In genomic region chr9:95047452-95048224, GRCh38 we compare ENCODE assay signal across 9 cellular contexts.
DNase-seq lines count a peak whose midpoint lies in the region; ATAC-seq and TF ChIP-seq lines count a peak whose summit lies in the region.
"Had no signal": no experiment of that assay in that cellular context is flagged by ENCODE, and none has a peak within 500 bp of the region (broad histone marks: within the 10 kb centered on the region; RNA-seq: fewer than 3 reads in every experiment).

No MANE protein-coding gene starts in this region.

- no peaks in the 10 kb centered on the region for H3K9me3 ChIP-seq in CD4-positive, alpha-beta memory T cell (ENCODE audit: control insufficient read depth in 1 of 2, low read length in 2 of 2)
- H3K9me3 ChIP-seq in MG63 (no peaks in the 10 kb centered on the region), endodermal cell (ENCODE audit: control insufficient read depth, low read length) (no peaks in the 10 kb centered on the region), ovary (no peaks in the 10 kb centered on the region)

- no peak for DNase-seq in CD4-positive, alpha-beta memory T cell
- DNase-seq in MG63 (no peak), endodermal cell (peak; percentile 40), ovary (no peak), NCI-H510A (lab: John Stamatoyannopoulos, UW) (no peak), sciatic nerve (ENCODE audit: low spot score) (no peak), NCI-H2196 treated with DMSO at 0.1 percent for 48 hours (lab: John Stamatoyannopoulos, UW; ENCODE audit: unreplicated experiment) (no peak)
- DNase-seq: NCI-H1694 had no signal

- H3K36me3 ChIP-seq in CD4-positive, alpha-beta memory T cell (ENCODE audit: insufficient read depth, low read length), result no peaks in the 10 kb centered on the region
- H3K36me3 ChIP-seq in MG63 (peaks cover 24% of the 10 kb centered on the region), endodermal cell (ENCODE audit: control insufficient read depth, insufficient read depth, low read length) (no peaks in the 10 kb centered on the region), ovary (no peaks in the 10 kb centered on the region)

- peaks cover 13% of the 10 kb centered on the region for H3K4me1 ChIP-seq in CD4-positive, alpha-beta memory T cell (ENCODE audit: insufficient read depth, low read length)
- H3K4me1 ChIP-seq in endodermal cell (ENCODE audit: control insufficient read depth, insufficient read depth, low read length), result peaks cover 4% of the 10 kb centered on the region
- peaks cover 11% of the 10 kb centered on the region for H3K4me1 ChIP-seq in ovary (ENCODE audit: insufficient read depth)

- H3K27me3 Mint-ChIP-seq in CD4-positive, alpha-beta memory T cell, result peaks cover 3 to 12% of the 10 kb centered on the region in 2 donors
- H3K27me3 Mint-ChIP-seq in endodermal cell (ENCODE audit: insufficient read depth), result peaks cover 29% of the 10 kb centered on the region

- no peak overlapping the region for H3K9ac ChIP-seq in endodermal cell (ENCODE audit: extremely low read depth, low read length, poor library complexity, severe bottlenecking)

- no peaks in the 10 kb centered on the region for H3K9me3 Mint-ChIP-seq in CD4-positive, alpha-beta memory T cell
- H3K9me3 Mint-ChIP-seq in endodermal cell, result no peaks in the 10 kb centered on the region

- H3K4me1 Mint-ChIP-seq in CD4-positive, alpha-beta memory T cell, result peaks cover 6 to 17% (median 8%) of the 10 kb centered on the region in 4 donors
- peaks cover 44% of the 10 kb centered on the region for H3K4me1 Mint-ChIP-seq in endodermal cell

- TF ChIP-seq EP300 in ovary (IDR thresholded peaks at IDR 0.05), result no peak

- TF ChIP-seq POLR2A in ovary (IDR thresholded peaks at IDR 0.05), result no peak

- peak overlapping the region in 5 of 8 donors; percentile 64 to 86 (median 83) for H3K4me3 Mint-ChIP-seq in CD4-positive, alpha-beta memory T cell
- H3K4me3 Mint-ChIP-seq in endodermal cell, result peak overlapping the region; percentile 72

- H3K27ac Mint-ChIP-seq in CD4-positive, alpha-beta memory T cell, result no peak overlapping the region
- no peak overlapping the region for H3K27ac Mint-ChIP-seq in endodermal cell

- POLR2A ChIA-PET in CD4-positive, alpha-beta memory T cell (lab: Charles Lee; ENCODE audit: partially characterized antibody), result interaction anchor here (1.0 kb wide), 1 partner anchor 10 kb away, joined by 3 read pairs; no protein-coding TSS in a partner anchor

- CTCF ChIA-PET in CD4-positive, alpha-beta memory T cell (lab: Charles Lee; ENCODE audit: partially characterized antibody), result no interaction called here

- H3K36me3 Mint-ChIP-seq in CD4-positive, alpha-beta memory T cell, result peaks cover 0 to 6% of the 10 kb centered on the region in 2 donors
- peaks cover 4% of the 10 kb centered on the region for H3K36me3 Mint-ChIP-seq in endodermal cell (ENCODE audit: low read depth)

- 29% methylated on average over 2 of the region's 3 CpGs; no CpG with 5 or more reads in 1 of the 2 experiments for WGBS in endodermal cell (ENCODE audit: insufficient coverage in 1 of 2, insufficient read length in 1 of 2), 2 experiments
- 30 to 47% (median 37%) methylated on average over 3 of the region's 3 CpGs for WGBS in ovary, 3 donors

- H3K27ac ChIP-seq in CD4-positive, alpha-beta memory T cell (ENCODE audit: low read depth, low read length), result no peak overlapping the region
- no peak overlapping the region for H3K27ac ChIP-seq in endodermal cell (ENCODE audit: low read depth, low read length)
- H3K27ac ChIP-seq in ovary, result peak overlapping the region in 1 of 2 donors; percentile 69

- TF ChIP-seq CTCF in endodermal cell (conservative IDR thresholded peaks at IDR 0.05) (no peak), ovary (IDR thresholded peaks at IDR 0.05) (no peak)

- peaks cover 8% of the 10 kb centered on the region for H3K27me3 ChIP-seq in CD4-positive, alpha-beta memory T cell (ENCODE audit: insufficient read depth, low read length)
- H3K27me3 ChIP-seq in MG63, result no peaks in the 10 kb centered on the region
- H3K27me3 ChIP-seq in endodermal cell (ENCODE audit: control insufficient read depth, insufficient read depth, low read length, poor library complexity, severe bottlenecking), result peaks cover 7% of the 10 kb centered on the region
- no peaks in the 10 kb centered on the region for H3K27me3 ChIP-seq in ovary

- intact Hi-C loops in CD4-positive, alpha-beta memory T cell (cut with micrococcal nuclease), result no loop called here
- intact Hi-C loops in ovary (cut with DNase I), result no loop called here
- intact Hi-C loops in sciatic nerve (cut with DNase I), result no loop called here

- peak overlapping the region in 1 of 2 donors; percentile 48 for H3K4me3 ChIP-seq in CD4-positive, alpha-beta memory T cell (ENCODE audit: low read length in 2 of 2)
- H3K4me3 ChIP-seq in MG63, result peak overlapping the region; percentile 6; the same call in 1 of the 2 replicates
- peak overlapping the region; percentile 44 for H3K4me3 ChIP-seq in endodermal cell (ENCODE audit: low read length)
- H3K4me3 ChIP-seq in ovary, result peak overlapping the region; percentile 53

- no peak for ATAC-seq in GM18870 (IDR thresholded peaks at IDR 0.05; ENCODE audit: unreplicated experiment)
- ATAC-seq in sciatic nerve, result no peak
